8 cellular contexts compared by ENCODE assay signal in genomic region chr5:179805070-179805528, GRCh38. TPM values are rescaled to one million over a fixed set of nuclear protein-coding genes. Genes with fewer than 3 reads are reported as not detected.
A peak's percentile ranks its signal among the peaks of the same experiment; 100 is the strongest.
DNase-seq lines count a peak whose midpoint lies in the region; FAIRE-seq and TF ChIP-seq lines count a peak whose summit lies in the region.

No MANE protein-coding gene starts in this region.

- H3K79me2 ChIP-seq in Karpas-422 (ENCODE audit: low read length) = peaks cover 16% of the 10 kb centered on the region

- no peak overlapping the region for H2AFZ ChIP-seq in Karpas-422 (ENCODE audit: low read length)

- no peaks in the 10 kb centered on the region for H3K27me3 ChIP-seq in Karpas-422 (ENCODE audit: low read length)
- H3K27me3 ChIP-seq in colonic mucosa = no peaks in the 10 kb centered on the region

- no peak for FAIRE-seq in GM19239 (lab: Jason Lieb, UNC)

- H3K9me2 ChIP-seq in Karpas-422 (replicated peaks; ENCODE audit: insufficient read depth, low read length) = no peaks in the 10 kb centered on the region

- TF ChIP-seq CTCF in AG04449 (IDR thresholded peaks at IDR 0.05; ENCODE audit: insufficient read depth, low read length, missing control alignments) (no peak), colonic mucosa (IDR thresholded peaks at IDR 0.05) (no peak), mesothelial cell of epicardium (IDR thresholded peaks at IDR 0.05; ENCODE audit: unreplicated experiment) (no peak)

- H3K27ac Mint-ChIP-seq in mesothelial cell of epicardium = peak overlapping the region; percentile 88

- H3K36me3 ChIP-seq in Karpas-422 (ENCODE audit: insufficient read depth, low read length) (no peaks in the 10 kb centered on the region), colonic mucosa (peaks cover 8% of the 10 kb centered on the region)

- H3K4me3 Mint-ChIP-seq in mesothelial cell of epicardium = peak overlapping the region; percentile 83

- H3K9me3 ChIP-seq in Karpas-422 (ENCODE audit: low read length) = no peaks in the 10 kb centered on the region
- H3K9me3 ChIP-seq in colonic mucosa = no peaks in the 10 kb centered on the region

- no peaks in the 10 kb centered on the region for H3K9me3 Mint-ChIP-seq in mesothelial cell of epicardium

- H3K27me3 Mint-ChIP-seq in mesothelial cell of epicardium (ENCODE audit: low read depth) = no peaks in the 10 kb centered on the region

- DNase-seq in AG04449 (ENCODE audit: low read depth, low spot score) (no peak), Karpas-422 (no peak), colonic mucosa (peak; percentile 88), mesothelial cell of epicardium (ENCODE audit: low spot score in 2 of 2, unreplicated experiment in 2 of 2) (no peak), GM19239 (ENCODE audit: insufficient read length, low spot score) (no peak), NCI-H1092 (lab: John Stamatoyannopoulos, UW) (no peak), amygdala (lab: John Stamatoyannopoulos, UW) (no peak), NCI-H510A (lab: John Stamatoyannopoulos, UW) (no peak)

- H3K27ac ChIP-seq in Karpas-422 (ENCODE audit: low read length) (no peak overlapping the region), colonic mucosa (peak overlapping the region; percentile 99)

- CTCF ChIA-PET in AG04449 (lab: Yijun Ruan, JAX) = interaction anchor here (3.5 kb wide), 1 partner anchor 10 kb away, joined by 29 read pairs; the partner anchor contains the start of gene LTC4S

- peaks cover 9% of the 10 kb centered on the region; the same call in 1 of the 2 replicates for H4K20me1 ChIP-seq in Karpas-422 (ENCODE audit: insufficient read depth, low read depth, low read length)

- H3K4me3 ChIP-seq in AG04449 (ENCODE audit: low read depth, low read length) (peak overlapping the region; percentile 72), Karpas-422 (ENCODE audit: low read length) (peak overlapping the region; percentile 89), colonic mucosa (peak overlapping the region; percentile 84)

- H3K36me3 Mint-ChIP-seq in mesothelial cell of epicardium = peaks cover 4% of the 10 kb centered on the region

- POLR2A ChIA-PET in AG04449 (lab: Yijun Ruan, JAX) = interaction anchor here (1.0 kb wide), 1 partner anchor 9 kb away, joined by 3 read pairs; no protein-coding TSS in a partner anchor

- peaks cover 29% of the 10 kb centered on the region for H3K4me1 Mint-ChIP-seq in mesothelial cell of epicardium

- H3K9ac ChIP-seq in Karpas-422 (ENCODE audit: low read length) (peak overlapping the region; percentile 95), colonic mucosa (ENCODE audit: low read depth in 2 of 2, low read length in 2 of 2) (peak overlapping the region; percentile 96)

- H3K4me1 ChIP-seq in Karpas-422 (ENCODE audit: low read length) (peaks cover 30% of the 10 kb centered on the region), colonic mucosa (peaks cover 39% of the 10 kb centered on the region)

- H3K4me2 ChIP-seq in Karpas-422 (ENCODE audit: low read depth, low read length, poor library complexity, severe bottlenecking) = peak overlapping the region; percentile 80

- intact Hi-C loops in colonic mucosa (cut with DNase I) = loop anchor here (10.0 kb wide), 1 partner anchor 100 kb away; the partner anchor contains the start of gene TBC1D9B

RNA-seq across cellular contexts. Expression of gene MGAT4B, which starts 1.6 kb away (rescaled TPM):
- total RNA-seq in Karpas-422 (2014; rRNA removed; shearing (Covaris generic); ENCODE audit: low replicate concordance) = 36.9 and 47.1 TPM in 2 replicates
- total RNA-seq in colonic mucosa (100 to 1,000 TPM; 332 to 540 TPM), mesothelial cell of epicardium (131 to 133 TPM (median 131 TPM) in 3 replicates)

RNA-seq across cellular contexts. Expression of gene LTC4S, which starts 11.3 kb away (rescaled TPM):
- 2.3 TPM in 1 of 2 replicates, not detected in the other for total RNA-seq in Karpas-422 (2014; rRNA removed; shearing (Covaris generic); ENCODE audit: low replicate concordance)
- total RNA-seq in colonic mucosa (1 to 10 TPM; 5.3 to 5.4 TPM), mesothelial cell of epicardium (4.7 to 5.2 TPM (median 5.0 TPM) in 3 replicates)

RNA-seq across cellular contexts. Expression of gene SQSTM1, which starts 15.6 kb away (rescaled TPM):
- 100.0 and 123 TPM in 2 replicates for total RNA-seq in Karpas-422 (2014; rRNA removed; shearing (Covaris generic); ENCODE audit: low replicate concordance)
- 100 to 1,000 TPM; 262 to 388 TPM for total RNA-seq in colonic mucosa
- total RNA-seq in mesothelial cell of epicardium = 145 to 149 TPM (median 146 TPM) in 3 replicates

RNA-seq across cellular contexts. Expression of gene MRNIP, which starts 53.5 kb away (rescaled TPM):
- 33.6 and 55.7 TPM in 2 replicates for total RNA-seq in Karpas-422 (2014; rRNA removed; shearing (Covaris generic); ENCODE audit: low replicate concordance)
- total RNA-seq in colonic mucosa (10 to 100 TPM in 1 of 2 donors, 1 to 10 TPM in 1; 8.6 to 17.5 TPM), mesothelial cell of epicardium (44.1 to 48.2 TPM (median 47.0 TPM) in 3 replicates)
